7 cellular contexts compared by ENCODE assay signal in genomic region chr4:119370392-119370791, GRCh38. TPM values are rescaled to one million over a fixed set of nuclear protein-coding genes. Genes with fewer than 3 reads are reported as not detected.
DNase-seq lines count a peak whose midpoint lies in the region; ATAC-seq and TF ChIP-seq lines count a peak whose summit lies in the region.
"Not testable (repeated sequence)": the region's sequence is repeated elsewhere in the genome, so short reads cannot be mapped to it uniquely, and the experiment has no call there.

No MANE protein-coding gene starts in this region.

- not testable (repeated sequence) for H3K9me3 Mint-ChIP-seq in T-cell

- ATAC-seq in GM18861 (IDR thresholded peaks at IDR 0.05; ENCODE audit: unreplicated experiment) (peak; percentile 93), HG02678 (IDR thresholded peaks at IDR 0.05; ENCODE audit: unreplicated experiment) (peak; percentile 94), T-cell (replicated peaks in 1 of 4) (peak; percentile 91 to 92 (median 92))

- not testable (repeated sequence) for H3K27me3 Mint-ChIP-seq in T-cell

- H3K27ac Mint-ChIP-seq in T-cell: peak overlapping the region; percentile 76 to 87

- H3K4me1 Mint-ChIP-seq in T-cell: peaks cover 42 to 61% (median 43%) of the 10 kb centered on the region in 3 donors

- H3K4me3 Mint-ChIP-seq in T-cell: peak overlapping the region; percentile 29 to 69 (median 61)

- POLR2A ChIA-PET in T-cell (lab: Charles Lee): not testable (repeated sequence)

- not testable (repeated sequence) for H3K4me3 ChIP-seq in Jurkat, Clone E6-1 (ENCODE audit: low read length); fibroblast of pulmonary artery (replicated peaks; ENCODE audit: low read depth, low read length)

- TF ChIP-seq CTCF in fibroblast of pulmonary artery (IDR thresholded peaks at IDR 0.05; ENCODE audit: low read length, missing control alignments): not testable (repeated sequence)

- DNase-seq in Jurkat, Clone E6-1 (ENCODE audit: low read depth, low spot score): peak; percentile 93
- DNase-seq in T-cell (peak; percentile 14 to 86 (median 64)), activated T-helper 1 cell treated with Interleukin-2 at 50 U/mL for 16 hours (ENCODE audit: low read depth) (peak; percentile 8), fibroblast of pulmonary artery (ENCODE audit: low read depth) (peak; percentile 57)
- DNase-seq in stimulated activated CD4-positive, alpha-beta T cell treated with anti-CD3 and anti-CD28 coated beads, Interleukin-12 subunit alpha, Interleukin-12 subunit beta, amount 100 ng/mL, for 24 hours (ENCODE audit: low read depth in 2 of 2): peak; percentile 29 to 33

- not testable (repeated sequence) for H3K36me3 Mint-ChIP-seq in T-cell

- CTCF ChIA-PET in T-cell (lab: Charles Lee): not testable (repeated sequence)

RNA-seq across cellular contexts. Expression of gene FABP2, which starts 48.5 kb away (rescaled TPM):
- polyA plus RNA-seq in Jurkat, Clone E6-1 (2012; ENCODE audit: insufficient read depth, insufficient read length): not detected
- not detected for total RNA-seq in T-cell

Comparison
In these comparisons a context has a peak if more than half of its experiments do, and no peak if none do; other contexts are left out.
1. DNase-seq: peak in every context shown above with its lines; median percentile 93 in Jurkat, Clone E6-1; 64 in T-cell; 57 in fibroblast of pulmonary artery; 31 in stimulated activated CD4-positive, alpha-beta T cell treated with anti-CD3 and anti-CD28 coated beads, Interleukin-12 subunit alpha, Interleukin-12 subunit beta, amount 100 ng/mL, for 24 hours; 8 in activated T-helper 1 cell treated with Interleukin-2 at 50 U/mL for 16 hours.